Comparison of ENCODE assay signal across 16 cellular contexts in genomic region chr6:27148404-27148795, GRCh38.
DNase-seq lines count a peak whose midpoint lies in the region; ATAC-seq, FAIRE-seq and TF ChIP-seq lines count a peak whose summit lies in the region.
"Had no signal": no experiment of that assay in that cellular context is flagged by ENCODE, and none has a peak within 500 bp of the region (broad histone marks: within the 10 kb centered on the region; RNA-seq: fewer than 3 reads in every experiment).

No MANE protein-coding gene starts in this region.

- H4K20me1 ChIP-seq in DOHH2 (ENCODE audit: control insufficient read depth, insufficient read depth, low read depth, low read length) = no peaks in the 10 kb centered on the region
- no peaks in the 10 kb centered on the region for H4K20me1 ChIP-seq in OCI-LY1 (ENCODE audit: insufficient read depth, low read length)
- no peaks in the 10 kb centered on the region for H4K20me1 ChIP-seq in astrocyte (ENCODE audit: insufficient read depth, low read length)

- H3K4me3 ChIP-seq in A673 (ENCODE audit: low read depth, low read length, poor library complexity, severe bottlenecking) (no peak overlapping the region), DOHH2 (ENCODE audit: low read length) (peak overlapping the region; percentile 78), OCI-LY1 (ENCODE audit: low read depth, low read length, poor library complexity, severe bottlenecking) (peak overlapping the region; percentile 77), astrocyte (ENCODE audit: insufficient read depth, low read depth, low read length) (no peak overlapping the region)
- H3K4me3 ChIP-seq: lung had no signal

- BruUV-seq in A673 (replicated peaks; lab: Mats Ljungman, UMichigan) = no TSS peak

- peak overlapping the region; percentile 17 for H3K4me3 Mint-ChIP-seq in astrocyte (ENCODE audit: unreplicated experiment)
- H3K4me3 Mint-ChIP-seq: stimulated activated effector memory CD8-positive, alpha-beta T cell treated with anti-CD3 and anti-CD28 coated beads, Interleukin-12 subunit alpha, Interleukin-12 subunit beta, amount 100 ng/mL, for 72 hours had no signal

- H3K9me3 Mint-ChIP-seq in astrocyte (ENCODE audit: unreplicated experiment) = no peaks in the 10 kb centered on the region
- H3K9me3 Mint-ChIP-seq: IgD-negative memory B cell; stimulated activated effector memory CD8-positive, alpha-beta T cell treated with anti-CD3 and anti-CD28 coated beads, Interleukin-12 subunit alpha, Interleukin-12 subunit beta, amount 100 ng/mL, for 72 hours had no signal

- TF ChIP-seq CTCF in A673 (conservative IDR thresholded peaks at IDR 0.05; ENCODE audit: low read depth, low read length) (no peak), DOHH2 (IDR thresholded peaks at IDR 0.05; ENCODE audit: low read depth, low read length, poor library complexity, severe bottlenecking) (no peak), OCI-LY1 (IDR thresholded peaks at IDR 0.05; ENCODE audit: low read length) (no peak), astrocyte (IDR thresholded peaks at IDR 0.05; ENCODE audit: insufficient read depth, low read depth, low read length) (no peak), GM13977 (IDR thresholded peaks at IDR 0.05; ENCODE audit: extremely low read depth, insufficient read depth, missing control alignments) (no peak)

- H3K36me3 ChIP-seq in A673 (ENCODE audit: insufficient read depth, low read length, poor library complexity, severe bottlenecking) = no peaks in the 10 kb centered on the region
- H3K36me3 ChIP-seq in DOHH2 (ENCODE audit: control insufficient read depth, low read length) = peaks cover 10% of the 10 kb centered on the region
- no peaks in the 10 kb centered on the region for H3K36me3 ChIP-seq in OCI-LY1 (ENCODE audit: insufficient read depth, low read length)
- no peaks in the 10 kb centered on the region for H3K36me3 ChIP-seq in astrocyte (ENCODE audit: insufficient read depth, low read length)
- H3K36me3 ChIP-seq: BE2C had no signal

- in situ Hi-C loops in GM13977 (cut with MboI; ENCODE audit: low pct_unique_long_range_greater_than_20kb, low sequenced_read_pairs, unreplicated experiment) = loop anchor here (5.0 kb wide), 1 partner anchor 659 kb away; a partner anchor contains a TSS

- H3K9me3 ChIP-seq in A673 (ENCODE audit: low read depth, low read length, poor library complexity, severe bottlenecking) (no peaks in the 10 kb centered on the region), DOHH2 (ENCODE audit: control insufficient read depth, insufficient read depth, low read length) (no peaks in the 10 kb centered on the region), OCI-LY1 (ENCODE audit: low read length) (no peaks in the 10 kb centered on the region), astrocyte (ENCODE audit: insufficient read depth, low read depth, low read length) (no peaks in the 10 kb centered on the region)
- H3K9me3 ChIP-seq: BE2C had no signal

- CTCF ChIA-PET in A673 (lab: Charles Lee) = no interaction called here

- H3K27ac Mint-ChIP-seq in astrocyte (ENCODE audit: unreplicated experiment) = no peak overlapping the region
- H3K27ac Mint-ChIP-seq: stimulated activated effector memory CD8-positive, alpha-beta T cell treated with anti-CD3 and anti-CD28 coated beads, Interleukin-12 subunit alpha, Interleukin-12 subunit beta, amount 100 ng/mL, for 72 hours had no signal

- H3K27ac ChIP-seq in A673 (ENCODE audit: low read depth, low read length, poor library complexity, severe bottlenecking) = peak overlapping the region; percentile 83
- H3K27ac ChIP-seq in DOHH2 (ENCODE audit: low read depth, low read length) = peak overlapping the region; percentile 99
- H3K27ac ChIP-seq in OCI-LY1 (ENCODE audit: low read depth, low read length, poor library complexity, severe bottlenecking) = peak overlapping the region; percentile 99
- no peak overlapping the region for H3K27ac ChIP-seq in astrocyte (ENCODE audit: low read depth, low read length)

- H3K4me2 ChIP-seq in DOHH2 (ENCODE audit: low read length) (peak overlapping the region; percentile 84; the same call in 1 of the 2 replicates), OCI-LY1 (ENCODE audit: low read length) (peak overlapping the region; percentile 98), astrocyte (ENCODE audit: low read length) (no peak overlapping the region)

- H3K9me2 ChIP-seq in DOHH2 (replicated peaks; ENCODE audit: control insufficient read depth, low read length) (no peaks in the 10 kb centered on the region), OCI-LY1 (ENCODE audit: low read depth, low read length) (no peaks in the 10 kb centered on the region)

- H3K4me1 ChIP-seq in A673 (ENCODE audit: insufficient read depth, low read length, poor library complexity, severe bottlenecking) (peaks cover 5% of the 10 kb centered on the region), DOHH2 (ENCODE audit: control insufficient read depth, low read length) (peaks cover 49% of the 10 kb centered on the region), OCI-LY1 (ENCODE audit: insufficient read depth, low read length, severe bottlenecking) (peaks cover 50% of the 10 kb centered on the region), astrocyte (ENCODE audit: insufficient read depth, low read length) (peaks cover 5% of the 10 kb centered on the region)
- H3K4me1 ChIP-seq: BE2C had no signal

- H3K9ac ChIP-seq in OCI-LY1 (ENCODE audit: low read length) = no peak overlapping the region
- no peak overlapping the region for H3K9ac ChIP-seq in astrocyte (ENCODE audit: low read length)

- H3F3A ChIP-seq in DOHH2 (ENCODE audit: control insufficient read depth, insufficient read depth) = peaks cover 39% of the 10 kb centered on the region
- H3F3A ChIP-seq in OCI-LY1 (ENCODE audit: insufficient read depth, low read length) = peaks cover 37% of the 10 kb centered on the region

- H3K79me2 ChIP-seq in DOHH2 (ENCODE audit: control insufficient read depth, low read length) (no peaks in the 10 kb centered on the region), OCI-LY1 (ENCODE audit: insufficient read depth, low read length) (no peaks in the 10 kb centered on the region), astrocyte (ENCODE audit: insufficient read depth, low read length) (peaks cover 15% of the 10 kb centered on the region)

- no peak overlapping the region for H2AFZ ChIP-seq in OCI-LY1 (ENCODE audit: low read length)
- H2AFZ ChIP-seq in astrocyte (ENCODE audit: low read depth, low read length) = no peak overlapping the region

- intact Hi-C loops in A673 (cut with micrococcal nuclease; ENCODE audit: unreplicated experiment) = loop anchor here (5.0 kb wide), 3 partner anchors 659 to 876 kb away; a partner anchor contains a TSS

- H3K36me3 Mint-ChIP-seq in astrocyte (ENCODE audit: low read depth, unreplicated experiment) = no peaks in the 10 kb centered on the region

- H3K4me1 Mint-ChIP-seq in astrocyte (ENCODE audit: low read depth, unreplicated experiment) = peaks cover 11% of the 10 kb centered on the region
- H3K4me1 Mint-ChIP-seq: stimulated activated effector memory CD8-positive, alpha-beta T cell treated with anti-CD3 and anti-CD28 coated beads, Interleukin-12 subunit alpha, Interleukin-12 subunit beta, amount 100 ng/mL, for 72 hours had no signal

- POLR2A ChIA-PET in A673 (lab: Charles Lee; ENCODE audit: low non-redundant PET) = no interaction called here

- DNase-seq in A673 (ENCODE audit: low spot score) = no peak
- DNase-seq in astrocyte (ENCODE audit: low read depth) = no peak
- DNase-seq in C1 segment of cervical spinal cord (lab: John Stamatoyannopoulos, UW) = no peak
- no peak for DNase-seq in NCI-H774 (lab: John Stamatoyannopoulos, UW)
- DNase-seq in GM13977 (ENCODE audit: low spot score) = no peak
- DNase-seq: BE2C; NCI-H187 treated with DMSO at 0.1 percent for 48 hours; nucleus accumbens; stimulated activated CD4-positive, alpha-beta T cell treated with anti-CD3 and anti-CD28 coated beads, Interleukin-4, amount 100 ng/mL, for 4 hours had no signal

- H3K27me3 ChIP-seq in A673 (replicated peaks; ENCODE audit: insufficient read depth, low read depth, low read length, poor library complexity) = no peaks in the 10 kb centered on the region
- H3K27me3 ChIP-seq in DOHH2 (ENCODE audit: control insufficient read depth, low read length) = no peaks in the 10 kb centered on the region
- H3K27me3 ChIP-seq in OCI-LY1 (ENCODE audit: insufficient read depth, low read length) = no peaks in the 10 kb centered on the region
- H3K27me3 ChIP-seq in astrocyte (ENCODE audit: insufficient read depth, low read length) = no peaks in the 10 kb centered on the region
- H3K27me3 ChIP-seq: BE2C had no signal

- ATAC-seq in HG03175 (IDR thresholded peaks at IDR 0.05; ENCODE audit: unreplicated experiment) = no peak
- ATAC-seq: sciatic nerve; stimulated activated effector memory CD8-positive, alpha-beta T cell treated with anti-CD3 and anti-CD28 coated beads, Interleukin-12 subunit alpha, Interleukin-12 subunit beta, amount 100 ng/mL, for 72 hours had no signal

- no peak for FAIRE-seq in astrocyte (lab: Jason Lieb, UNC)

- no peaks in the 10 kb centered on the region for H3K27me3 Mint-ChIP-seq in astrocyte (ENCODE audit: low read depth, unreplicated experiment)
- H3K27me3 Mint-ChIP-seq: IgD-negative memory B cell had no signal

Comparison
In these comparisons a context has a peak if more than half of its experiments do, and no peak if none do; other contexts are left out.
1. H3K4me3 ChIP-seq: peak in DOHH2 (single experiment) and OCI-LY1 (single experiment); none in A673 (single experiment) and astrocyte (single experiment).